ENCODE assay signal across 10 cellular contexts in the genomic region with DNA sequence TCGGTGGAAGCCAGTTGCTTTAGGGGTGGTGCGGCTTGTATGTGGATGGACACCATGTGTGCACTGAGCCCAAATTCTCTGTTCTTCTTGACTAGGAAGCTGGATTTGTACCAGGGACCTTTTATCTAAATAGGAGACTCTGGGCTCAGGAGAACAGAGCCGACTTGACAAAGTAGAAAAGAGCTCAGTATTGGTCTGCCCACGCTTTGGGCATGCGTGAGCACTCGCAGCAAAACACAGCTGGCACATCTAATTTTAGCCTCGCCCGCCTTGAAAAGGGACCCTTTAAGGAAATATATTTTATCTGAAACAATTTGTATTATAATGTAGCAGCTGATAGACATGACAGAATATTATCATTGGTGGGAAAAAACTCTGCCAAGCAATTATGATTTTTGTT. TPM values are rescaled to one million over a fixed set of nuclear protein-coding genes. Genes with fewer than 3 reads are reported as not detected.
DNase-seq lines count a peak whose midpoint lies in the region; ATAC-seq and TF ChIP-seq lines count a peak whose summit lies in the region.
"Had no signal": no experiment of that assay in that cellular context is flagged by ENCODE, and none has a peak within 500 bp of the region (broad histone marks: within the 10 kb centered on the region; RNA-seq: fewer than 3 reads in every experiment).

No MANE protein-coding gene starts in this region.

- H3K9ac ChIP-seq in HUES48 (ENCODE audit: low read depth, low read length): no peak overlapping the region

- H3K27me3 ChIP-seq in HUES48 (ENCODE audit: control insufficient read depth, insufficient read depth, low read length) (no peaks in the 10 kb centered on the region), transverse colon (no peaks in the 10 kb centered on the region)

- H3K4me1 Mint-ChIP-seq in mesothelial cell of epicardium: peaks cover 50% of the 10 kb centered on the region

- peak overlapping the region; percentile 36 for H3K27ac Mint-ChIP-seq in mesothelial cell of epicardium
- H3K27ac Mint-ChIP-seq: activated naive CD4-positive, alpha-beta T cell treated with anti-CD3 and anti-CD28 coated beads, Interleukin-2, amount 10 ng/mL, durations not matched to agents 7 days and 5 days had no signal

- DNase-seq in dermis blood vessel endothelial cell (peak; percentile 54), mesothelial cell of epicardium (ENCODE audit: low spot score in 2 of 2, unreplicated experiment in 2 of 2) (no peak), transverse colon (no peak), omental fat pad (ENCODE audit: low spot score) (no peak), dedifferentiated amniotic fluid mesenchymal stem cell (ENCODE audit: extremely low spot score) (no peak)
- DNase-seq: activated naive CD4-positive, alpha-beta T cell treated with anti-CD3 and anti-CD28 coated beads, Interleukin-2, amount 10 ng/mL, durations not matched to agents 7 days and 5 days; NCI-H2081 treated with DMSO at 0.1 percent for 48 hours had no signal

- no peak for ATAC-seq in omental fat pad (ENCODE audit: low FRiP score)
- ATAC-seq in GM19452 (IDR thresholded peaks at IDR 0.05; ENCODE audit: unreplicated experiment): no peak

- H3K4me3 Mint-ChIP-seq in mesothelial cell of epicardium: peak overlapping the region; percentile 57

- no peak for TF ChIP-seq EP300 in transverse colon (IDR thresholded peaks at IDR 0.05; ENCODE audit: low read depth)

- H3K27ac ChIP-seq in HUES48 (ENCODE audit: low read depth, low read length) (no peak overlapping the region), transverse colon (peak overlapping the region; percentile 78 to 87 (median 80))

- H3K4me1 ChIP-seq in HUES48 (ENCODE audit: control insufficient read depth, insufficient read depth, low read length) (peaks cover 64% of the 10 kb centered on the region), transverse colon (peaks cover 0 to 7% (median 3%) of the 10 kb centered on the region in 4 donors)
- H3K4me1 ChIP-seq: prostate gland had no signal

- no peaks in the 10 kb centered on the region for H3K36me3 Mint-ChIP-seq in mesothelial cell of epicardium
- H3K36me3 Mint-ChIP-seq: activated naive CD4-positive, alpha-beta T cell treated with anti-CD3 and anti-CD28 coated beads, Interleukin-2, amount 10 ng/mL, durations not matched to agents 7 days and 5 days had no signal

- TF ChIP-seq POLR2A in transverse colon (IDR thresholded peaks at IDR 0.05): no peak

- no peaks in the 10 kb centered on the region for H3K36me3 ChIP-seq in HUES48 (ENCODE audit: control insufficient read depth, insufficient read depth, low read length)
- no peaks in the 10 kb centered on the region for H3K36me3 ChIP-seq in transverse colon
- H3K36me3 ChIP-seq: prostate gland had no signal

- intact Hi-C loops in transverse colon (cut with DNase I; ENCODE audit: low total_unique reads): no loop called here

- no peak for TF ChIP-seq CTCF in mesothelial cell of epicardium (IDR thresholded peaks at IDR 0.05; ENCODE audit: unreplicated experiment)
- no peak for TF ChIP-seq CTCF in transverse colon (IDR thresholded peaks at IDR 0.05)
- no peak for TF ChIP-seq CTCF in omental fat pad (IDR thresholded peaks at IDR 0.05)

- WGBS in transverse colon (ENCODE audit: low coverage in 1 of 2), 2 donors: 53 to 74% methylated on average over 8 of the region's 8 CpGs

- H3K4me3 ChIP-seq in HUES48 (ENCODE audit: low read depth, low read length) (peak overlapping the region; percentile 69; the same call in 1 of the 2 replicates), transverse colon (peak overlapping the region in 2 of 4 donors; percentile 34 to 49)

- H3K9me3 ChIP-seq in HUES48 (ENCODE audit: control insufficient read depth, insufficient read depth, low read length): no peaks in the 10 kb centered on the region
- no peaks in the 10 kb centered on the region for H3K9me3 ChIP-seq in transverse colon
- H3K9me3 ChIP-seq: prostate gland had no signal

- H3K9me3 Mint-ChIP-seq in mesothelial cell of epicardium: no peaks in the 10 kb centered on the region
- H3K9me3 Mint-ChIP-seq: activated naive CD4-positive, alpha-beta T cell treated with anti-CD3 and anti-CD28 coated beads, Interleukin-2, amount 10 ng/mL, durations not matched to agents 7 days and 5 days had no signal

- no peaks in the 10 kb centered on the region for H3K27me3 Mint-ChIP-seq in mesothelial cell of epicardium (ENCODE audit: low read depth)

- in situ Hi-C loops in transverse colon (cut with MboI; ENCODE audit: low pct_ligation_motif_present in 1 of 4, low pct_unique_long_range_greater_than_20kb in 1 of 4, low sequenced_read_pairs in 3 of 4): loop anchor here in 1 of 4 donors (25.0 kb wide), 1 partner anchor 482 kb away; no protein-coding TSS in a partner anchor

RNA-seq across cellular contexts. Expression of gene RBMS3, which starts 1.0 kb away (rescaled TPM):
- total RNA-seq in dermis blood vessel endothelial cell (25.9 and 37.6 TPM in 2 replicates), mesothelial cell of epicardium (42.5 to 46.3 TPM (median 45.4 TPM) in 3 replicates), transverse colon (10 to 100 TPM in 3 of 4 donors, 1 to 10 TPM in 1; 3.8 to 18.7 (median 14.6) TPM), omental fat pad (100 to 1,000 TPM in 2 of 4 donors, 10 to 100 TPM in 2; 61.5 to 185 (median 120) TPM)
